In genomic region chr10:49359349-49360231, GRCh38 we compare ENCODE assay signal across 12 cellular contexts. TPM values are rescaled to one million over a fixed set of nuclear protein-coding genes. Genes with fewer than 3 reads are reported as not detected.
DNase-seq lines count a peak whose midpoint lies in the region; ATAC-seq and TF ChIP-seq lines count a peak whose summit lies in the region.
"Had no signal": no experiment of that assay in that cellular context is flagged by ENCODE, and none has a peak within 500 bp of the region (broad histone marks: within the 10 kb centered on the region; RNA-seq: fewer than 3 reads in every experiment).

No MANE protein-coding gene starts in this region.

- H2BK120ac ChIP-seq in mesenchymal stem cell (ENCODE audit: low read depth, low read length): no peak overlapping the region

- no peak overlapping the region for H2BK15ac ChIP-seq in mesenchymal stem cell (ENCODE audit: low read depth, poor library complexity, severe bottlenecking)

- peak overlapping the region; percentile 4 for H3K9ac ChIP-seq in mesenchymal stem cell (ENCODE audit: low read length)

- H3K79me1 ChIP-seq in mesenchymal stem cell (replicated peaks; ENCODE audit: low read length, poor library complexity, severe bottlenecking): no peaks in the 10 kb centered on the region

- H2BK5ac ChIP-seq in mesenchymal stem cell (ENCODE audit: low read depth, low read length, poor library complexity, severe bottlenecking): no peak overlapping the region

- peaks cover 11% of the 10 kb centered on the region for H3K9me3 ChIP-seq in mesenchymal stem cell (ENCODE audit: control insufficient read depth, low read length)
- H3K9me3 ChIP-seq: Peyer's patch had no signal

- H4K91ac ChIP-seq in mesenchymal stem cell (ENCODE audit: low read length): no peak overlapping the region

- no peak overlapping the region for H3K27ac ChIP-seq in mesenchymal stem cell (ENCODE audit: low read length, poor library complexity, severe bottlenecking)
- H3K27ac ChIP-seq: Peyer's patch had no signal

- no peak overlapping the region for H2AFZ ChIP-seq in mesenchymal stem cell (ENCODE audit: low read depth, low read length)

- H3K4ac ChIP-seq in mesenchymal stem cell (ENCODE audit: low read depth in 1 of 2, low read length in 2 of 2): no peak overlapping the region

- H3K23ac ChIP-seq in mesenchymal stem cell (ENCODE audit: low read length in 2 of 2): no peak overlapping the region

- ATAC-seq in GM18505 (IDR thresholded peaks at IDR 0.05; ENCODE audit: unreplicated experiment): no peak

- no peaks in the 10 kb centered on the region for H3K36me3 ChIP-seq in mesenchymal stem cell (ENCODE audit: control insufficient read depth in 1 of 2, insufficient read depth in 2 of 2, low read depth in 1 of 2, low read length in 2 of 2)
- H3K36me3 ChIP-seq: Peyer's patch had no signal

- no peak overlapping the region for H3K4me3 Mint-ChIP-seq in activated CD4-positive, alpha-beta memory T cell treated with anti-CD3 and anti-CD28 coated beads, Interleukin-2, amount 10 ng/mL, durations not matched to agents 7 days and 5 days
- H3K4me3 Mint-ChIP-seq: central memory CD8-positive, alpha-beta T cell; IgD-negative memory B cell; immature natural killer cell had no signal

- H3K14ac ChIP-seq in mesenchymal stem cell (ENCODE audit: low read length in 2 of 2): no peak overlapping the region

- no peak overlapping the region for H3K4me3 ChIP-seq in mesenchymal stem cell (ENCODE audit: insufficient read depth in 1 of 2, low read depth in 1 of 2, low read length in 2 of 2)
- H3K4me3 ChIP-seq: Peyer's patch had no signal

- H3K18ac ChIP-seq in mesenchymal stem cell (ENCODE audit: low read depth in 1 of 2, low read length in 2 of 2): no peak overlapping the region

- peaks cover 3% of the 10 kb centered on the region for H3K27me3 Mint-ChIP-seq in activated CD4-positive, alpha-beta memory T cell treated with anti-CD3 and anti-CD28 coated beads, Interleukin-2, amount 10 ng/mL, durations not matched to agents 7 days and 5 days

- H4K8ac ChIP-seq in mesenchymal stem cell (ENCODE audit: low read length): no peak overlapping the region

- CTCF ChIA-PET in HEK293T (lab: Yijun Ruan, JAX): no interaction called here
- CTCF ChIA-PET in activated CD4-positive, alpha-beta memory T cell treated with anti-CD3 and anti-CD28 coated beads, Interleukin-2, amount 10 ng/mL, durations not matched to agents 7 days and 5 days (lab: Charles Lee): interaction anchor here (1.2 kb wide), 1 partner anchor 30 kb away, joined by 3 read pairs; no protein-coding TSS in a partner anchor

- DNase-seq in DMS 273 treated with DMSO at 0.1 percent for 48 hours (lab: John Stamatoyannopoulos, UW) (peak; percentile 77), MV-4-11 (lab: John Stamatoyannopoulos, UW) (peak; percentile 31), dermis microvascular lymphatic vessel endothelial cell (ENCODE audit: low read depth in 2 of 2) (peak; percentile 10 to 22), mesenchymal stem cell (no peak), NCI-H526 (lab: John Stamatoyannopoulos, UW) (no peak), HEK293T (ENCODE audit: extremely low spot score) (no peak)
- no peak for DNase-seq in activated CD4-positive, alpha-beta memory T cell treated with anti-CD3 and anti-CD28 coated beads, Interleukin-2, amount 10 ng/mL, durations not matched to agents 7 days and 5 days
- DNase-seq: immature natural killer cell, Peyer's patch had no signal

- TF ChIP-seq POLR2A in GM18505 (IDR thresholded peaks at IDR 0.05; ENCODE audit: borderline replicate concordance, extremely low read depth, insufficient read depth, insufficient read length): no peak

- no peak overlapping the region for H3K27ac Mint-ChIP-seq in activated CD4-positive, alpha-beta memory T cell treated with anti-CD3 and anti-CD28 coated beads, Interleukin-2, amount 10 ng/mL, durations not matched to agents 7 days and 5 days
- H3K27ac Mint-ChIP-seq: IgD-negative memory B cell, immature natural killer cell had no signal

- POLR2A ChIA-PET in HEK293T (lab: Yijun Ruan, JAX): no interaction called here
- POLR2A ChIA-PET in activated CD4-positive, alpha-beta memory T cell treated with anti-CD3 and anti-CD28 coated beads, Interleukin-2, amount 10 ng/mL, durations not matched to agents 7 days and 5 days (lab: Charles Lee): no interaction called here

- no peaks in the 10 kb centered on the region for H3K36me3 Mint-ChIP-seq in activated CD4-positive, alpha-beta memory T cell treated with anti-CD3 and anti-CD28 coated beads, Interleukin-2, amount 10 ng/mL, durations not matched to agents 7 days and 5 days (ENCODE audit: low read depth)

- 40% methylated on average over 7 of the region's 13 CpGs for WGBS in mesenchymal stem cell

- H2AK5ac ChIP-seq in mesenchymal stem cell (ENCODE audit: low read length, severe bottlenecking): no peak overlapping the region

- H2BK12ac ChIP-seq in mesenchymal stem cell (ENCODE audit: low read length in 2 of 2): no peak overlapping the region

- peaks cover 2% of the 10 kb centered on the region for H3K9me3 Mint-ChIP-seq in activated CD4-positive, alpha-beta memory T cell treated with anti-CD3 and anti-CD28 coated beads, Interleukin-2, amount 10 ng/mL, durations not matched to agents 7 days and 5 days
- H3K9me3 Mint-ChIP-seq: central memory CD8-positive, alpha-beta T cell had no signal

- H3K4me1 Mint-ChIP-seq in activated CD4-positive, alpha-beta memory T cell treated with anti-CD3 and anti-CD28 coated beads, Interleukin-2, amount 10 ng/mL, durations not matched to agents 7 days and 5 days: peaks cover 6% of the 10 kb centered on the region
- H3K4me1 Mint-ChIP-seq: central memory CD8-positive, alpha-beta T cell; immature natural killer cell had no signal

- H3K27me3 ChIP-seq in mesenchymal stem cell (ENCODE audit: control insufficient read depth in 1 of 2, insufficient read depth in 1 of 2, low read length in 2 of 2): peaks cover 0 to 36% of the 10 kb centered on the region in 2 experiments
- H3K27me3 ChIP-seq: Peyer's patch had no signal

- H3K4me1 ChIP-seq in mesenchymal stem cell (ENCODE audit: control insufficient read depth, insufficient read depth, low read depth, low read length): peaks cover 13% of the 10 kb centered on the region
- H3K4me1 ChIP-seq: Peyer's patch had no signal

- no peak overlapping the region for H3K4me2 ChIP-seq in mesenchymal stem cell (ENCODE audit: low read length, poor library complexity, severe bottlenecking)

TF ChIP-seq in HEK293T, 16 proteins besides CTCF, POLR2A, EP300 and RAD21:
- no peak for TF ChIP-seq SUZ12 (IDR thresholded peaks at IDR 0.05)
- no peak for TF ChIP-seq LEF1 (IDR thresholded peaks at IDR 0.05; ENCODE audit: borderline replicate concordance)
- TF ChIP-seq BHLHE40 (IDR thresholded peaks at IDR 0.05; ENCODE audit: borderline replicate concordance): no peak
- no peak for TF ChIP-seq ARNT (IDR thresholded peaks at IDR 0.05)
- TF ChIP-seq TARDBP (IDR thresholded peaks at IDR 0.05): no peak
- TF ChIP-seq NFRKB (IDR thresholded peaks at IDR 0.05): no peak
- TF ChIP-seq ELF4 (IDR thresholded peaks at IDR 0.05): no peak
- TF ChIP-seq FOXK2 (IDR thresholded peaks at IDR 0.05): no peak
- TF ChIP-seq ZNF384 (IDR thresholded peaks at IDR 0.05): no peak
- TF ChIP-seq PKNOX1 (IDR thresholded peaks at IDR 0.05): no peak
- no peak for TF ChIP-seq CTBP1 (IDR thresholded peaks at IDR 0.05; ENCODE audit: borderline replicate concordance)
- no peak for TF ChIP-seq SP1 (IDR thresholded peaks at IDR 0.05)
- no peak for TF ChIP-seq L3MBTL2 (conservative IDR thresholded peaks at IDR 0.05)

RNA-seq across cellular contexts. Expression of gene DRGX, which starts 36.3 kb away (rescaled TPM):
- total RNA-seq in dermis microvascular lymphatic vessel endothelial cell: not detected in 2 replicates
- polyA plus RNA-seq in mesenchymal stem cell (2013, experiment 1 of 2): not detected
- not detected for polyA plus RNA-seq in mesenchymal stem cell (2013, experiment 2 of 2)
- total RNA-seq in activated CD4-positive, alpha-beta memory T cell treated with anti-CD3 and anti-CD28 coated beads, Interleukin-2, amount 10 ng/mL, durations not matched to agents 7 days and 5 days: not detected
- total RNA-seq: Peyer's patch had no signal
- polyA plus RNA-seq: IgD-negative memory B cell, immature natural killer cell had no signal

Comparison
In these comparisons a context has a peak if more than half of its experiments do, and no peak if none do; other contexts are left out.
1. DNase-seq: peak in DMS 273 treated with DMSO at 0.1 percent for 48 hours (single experiment), MV-4-11 (single experiment) and dermis microvascular lymphatic vessel endothelial cell (2 of 2); none in mesenchymal stem cell (single experiment), NCI-H526 (0 of 2), HEK293T (single experiment) and activated CD4-positive, alpha-beta memory T cell treated with anti-CD3 and anti-CD28 coated beads, Interleukin-2, amount 10 ng/mL, durations not matched to agents 7 days and 5 days (single experiment).